ENCODE assay signal across 2 cellular contexts in the genomic region with DNA sequence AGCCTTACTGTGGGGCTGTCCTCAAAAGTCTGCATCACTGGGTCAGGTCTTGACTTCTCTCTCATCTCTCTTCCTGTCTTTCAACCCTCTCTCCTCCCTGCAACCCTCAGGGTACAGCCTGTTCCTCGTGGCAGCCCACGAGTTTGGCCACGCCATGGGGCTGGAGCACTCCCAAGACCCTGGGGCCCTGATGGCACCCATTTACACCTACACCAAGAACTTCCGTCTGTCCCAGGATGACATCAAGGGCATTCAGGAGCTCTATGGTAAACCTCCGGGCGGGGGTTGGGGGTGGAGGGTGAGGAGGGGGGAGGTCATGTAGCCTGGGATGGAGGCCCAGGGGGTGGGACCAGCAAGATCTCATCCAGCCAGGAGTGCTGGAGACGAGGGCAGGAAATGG.
TF ChIP-seq lines count a peak whose summit lies in the region.

No MANE protein-coding gene starts in this region.

TF ChIP-seq in liver, 16 proteins besides CTCF, POLR2A, EP300 and RAD21:
- TF ChIP-seq NR2F2 (IDR thresholded peaks at IDR 0.05) (peak; percentile 35), EGR1 (IDR thresholded peaks at IDR 0.05; ENCODE audit: low read depth in 2 of 2) (no peak)

TF ChIP-seq in HepG2, 621 proteins besides CTCF, POLR2A, EP300 and RAD21:
- no peak for TF ChIP-seq ZNF33A (CRISPR knock-in tag; IDR thresholded peaks at IDR 0.05; ENCODE audit: borderline replicate concordance)
- TF ChIP-seq RFXAP (CRISPR knock-in tag; IDR thresholded peaks at IDR 0.05; ENCODE audit: borderline replicate concordance): no peak
- TF ChIP-seq TOE1 (CRISPR knock-in tag; IDR thresholded peaks at IDR 0.05): no peak
- TF ChIP-seq FOXM1 (CRISPR knock-in tag; IDR thresholded peaks at IDR 0.05): no peak
- TF ChIP-seq, protein P1, sequence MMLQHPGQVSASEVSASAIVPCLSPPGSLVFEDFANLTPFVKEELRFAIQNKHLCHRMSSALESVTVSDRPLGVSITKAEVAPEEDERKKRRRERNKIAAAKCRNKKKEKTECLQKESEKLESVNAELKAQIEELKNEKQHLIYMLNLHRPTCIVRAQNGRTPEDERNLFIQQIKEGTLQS (CRISPR knock-in tag; IDR thresholded peaks at IDR 0.05): no peak
- TF ChIP-seq ZBTB7A (CRISPR knock-in tag; IDR thresholded peaks at IDR 0.05): no peak
- TF ChIP-seq ZNF207 (IDR thresholded peaks at IDR 0.05; ENCODE audit: borderline replicate concordance): no peak
- TF ChIP-seq ZFAT (CRISPR knock-in tag; conservative IDR thresholded peaks at IDR 0.05): no peak
- no peak for TF ChIP-seq BRD4 (CRISPR knock-in tag; IDR thresholded peaks at IDR 0.05)
- no peak for TF ChIP-seq ZFP1 (CRISPR knock-in tag; IDR thresholded peaks at IDR 0.05)
- no peak for TF ChIP-seq SIX4 (CRISPR knock-in tag; IDR thresholded peaks at IDR 0.05)
- TF ChIP-seq SRF (IDR thresholded peaks at IDR 0.05; ENCODE audit: low read depth, low read length): no peak
- TF ChIP-seq ZNF674 (CRISPR knock-in tag; IDR thresholded peaks at IDR 0.05; ENCODE audit: low read depth): no peak
- TF ChIP-seq, protein P2, sequence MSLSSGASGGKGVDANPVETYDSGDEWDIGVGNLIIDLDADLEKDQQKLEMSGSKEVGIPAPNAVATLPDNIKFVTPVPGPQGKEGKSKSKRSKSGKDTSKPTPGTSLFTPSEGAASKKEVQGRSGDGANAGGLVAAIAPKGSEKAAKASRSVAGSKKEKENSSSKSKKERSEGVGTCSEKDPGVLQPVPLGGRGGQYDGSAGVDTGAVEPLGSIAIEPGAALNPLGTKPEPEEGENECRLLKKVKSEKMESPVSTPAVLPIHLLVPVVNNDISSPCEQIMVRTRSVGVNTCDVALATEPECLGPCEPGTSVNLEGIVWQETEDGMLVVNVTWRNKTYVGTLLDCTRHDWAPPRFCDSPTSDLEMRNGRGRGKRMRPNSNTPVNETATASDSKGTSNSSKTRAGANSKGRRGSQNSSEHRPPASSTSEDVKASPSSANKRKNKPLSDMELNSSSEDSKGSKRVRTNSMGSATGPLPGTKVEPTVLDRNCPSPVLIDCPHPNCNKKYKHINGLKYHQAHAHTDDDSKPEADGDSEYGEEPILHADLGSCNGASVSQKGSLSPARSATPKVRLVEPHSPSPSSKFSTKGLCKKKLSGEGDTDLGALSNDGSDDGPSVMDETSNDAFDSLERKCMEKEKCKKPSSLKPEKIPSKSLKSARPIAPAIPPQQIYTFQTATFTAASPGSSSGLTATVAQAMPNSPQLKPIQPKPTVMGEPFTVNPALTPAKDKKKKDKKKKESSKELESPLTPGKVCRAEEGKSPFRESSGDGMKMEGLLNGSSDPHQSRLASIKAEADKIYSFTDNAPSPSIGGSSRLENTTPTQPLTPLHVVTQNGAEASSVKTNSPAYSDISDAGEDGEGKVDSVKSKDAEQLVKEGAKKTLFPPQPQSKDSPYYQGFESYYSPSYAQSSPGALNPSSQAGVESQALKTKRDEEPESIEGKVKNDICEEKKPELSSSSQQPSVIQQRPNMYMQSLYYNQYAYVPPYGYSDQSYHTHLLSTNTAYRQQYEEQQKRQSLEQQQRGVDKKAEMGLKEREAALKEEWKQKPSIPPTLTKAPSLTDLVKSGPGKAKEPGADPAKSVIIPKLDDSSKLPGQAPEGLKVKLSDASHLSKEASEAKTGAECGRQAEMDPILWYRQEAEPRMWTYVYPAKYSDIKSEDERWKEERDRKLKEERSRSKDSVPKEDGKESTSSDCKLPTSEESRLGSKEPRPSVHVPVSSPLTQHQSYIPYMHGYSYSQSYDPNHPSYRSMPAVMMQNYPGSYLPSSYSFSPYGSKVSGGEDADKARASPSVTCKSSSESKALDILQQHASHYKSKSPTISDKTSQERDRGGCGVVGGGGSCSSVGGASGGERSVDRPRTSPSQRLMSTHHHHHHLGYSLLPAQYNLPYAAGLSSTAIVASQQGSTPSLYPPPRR (CRISPR knock-in tag; IDR thresholded peaks at IDR 0.05; ENCODE audit: borderline replicate concordance): no peak
- TF ChIP-seq, protein P3, sequence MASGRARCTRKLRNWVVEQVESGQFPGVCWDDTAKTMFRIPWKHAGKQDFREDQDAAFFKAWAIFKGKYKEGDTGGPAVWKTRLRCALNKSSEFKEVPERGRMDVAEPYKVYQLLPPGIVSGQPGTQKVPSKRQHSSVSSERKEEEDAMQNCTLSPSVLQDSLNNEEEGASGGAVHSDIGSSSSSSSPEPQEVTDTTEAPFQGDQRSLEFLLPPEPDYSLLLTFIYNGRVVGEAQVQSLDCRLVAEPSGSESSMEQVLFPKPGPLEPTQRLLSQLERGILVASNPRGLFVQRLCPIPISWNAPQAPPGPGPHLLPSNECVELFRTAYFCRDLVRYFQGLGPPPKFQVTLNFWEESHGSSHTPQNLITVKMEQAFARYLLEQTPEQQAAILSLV (CRISPR knock-in tag; IDR thresholded peaks at IDR 0.05; ENCODE audit: borderline replicate concordance): no peak
- TF ChIP-seq, protein P4, sequence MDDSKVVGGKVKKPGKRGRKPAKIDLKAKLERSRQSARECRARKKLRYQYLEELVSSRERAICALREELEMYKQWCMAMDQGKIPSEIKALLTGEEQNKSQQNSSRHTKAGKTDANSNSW (CRISPR knock-in tag; IDR thresholded peaks at IDR 0.05; ENCODE audit: borderline replicate concordance): no peak
- TF ChIP-seq HNRNPL (IDR thresholded peaks at IDR 0.05; ENCODE audit: low read depth, low read length): no peak
- TF ChIP-seq CREB1 (IDR thresholded peaks at IDR 0.05): no peak
- no peak for TF ChIP-seq CREB1 (CRISPR knock-in tag; IDR thresholded peaks at IDR 0.05)
TF ChIP-seq in HepG2: peak in this region for 0.
